Comparison of ENCODE assay signal across 11 cellular contexts in the genomic region with DNA sequence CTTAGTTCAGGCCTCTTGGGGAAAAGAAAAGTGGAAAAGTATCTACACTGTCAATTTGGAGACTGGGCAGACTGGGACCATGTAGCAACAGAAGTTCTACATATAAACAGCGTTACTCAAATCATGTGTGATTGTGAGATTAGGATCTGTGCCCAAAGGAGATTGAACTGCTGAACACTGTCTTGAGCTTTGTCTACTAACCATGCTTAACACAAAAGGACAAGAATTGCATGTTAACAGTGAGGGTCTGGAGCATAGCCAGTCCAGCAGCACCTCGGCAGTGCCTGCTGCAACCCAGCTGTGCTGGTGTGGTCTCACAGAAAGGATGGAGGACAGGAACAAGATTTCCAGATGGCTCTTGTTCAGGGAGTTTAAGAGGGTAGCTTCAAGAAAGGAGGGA. TPM values are rescaled to one million over a fixed set of nuclear protein-coding genes. Genes with fewer than 3 reads are reported as not detected.
DNase-seq lines count a peak whose midpoint lies in the region; ATAC-seq and TF ChIP-seq lines count a peak whose summit lies in the region.
"Had no signal": no experiment of that assay in that cellular context is flagged by ENCODE, and none has a peak within 500 bp of the region (broad histone marks: within the 10 kb centered on the region; RNA-seq: fewer than 3 reads in every experiment).

No MANE protein-coding gene starts in this region.

- H3K9ac ChIP-seq in PC-3 (ENCODE audit: low read length): no peak overlapping the region

- H3K9me3 Mint-ChIP-seq in activated naive CD4-positive, alpha-beta T cell treated with anti-CD3 and anti-CD28 coated beads, Interleukin-2, amount 50 U/mL, for 24 hours: peaks cover 7% of the 10 kb centered on the region
- no peaks in the 10 kb centered on the region for H3K9me3 Mint-ChIP-seq in activated B cell treated with CpG ODN at 0.5 μM for 24 hours

- TF ChIP-seq EP300 in upper lobe of left lung (IDR thresholded peaks at IDR 0.05): no peak

- BruUV-seq in PC-3 (replicated peaks; lab: Mats Ljungman, UMichigan): no TSS peak

- ATAC-seq in activated B cell treated with CpG ODN at 0.5 μM for 24 hours (ENCODE audit: low read depth) (no peak), upper lobe of left lung (ENCODE audit: low FRiP score in 2 of 2) (no peak), PC-3 (no peak), GM19395 (IDR thresholded peaks at IDR 0.05; ENCODE audit: unreplicated experiment) (no peak)
- ATAC-seq: gastroesophageal sphincter had no signal

- peaks cover 13% of the 10 kb centered on the region for H3K36me3 Mint-ChIP-seq in activated naive CD4-positive, alpha-beta T cell treated with anti-CD3 and anti-CD28 coated beads, Interleukin-2, amount 50 U/mL, for 24 hours
- H3K36me3 Mint-ChIP-seq in activated B cell treated with CpG ODN at 0.5 μM for 24 hours (ENCODE audit: low read depth): no peaks in the 10 kb centered on the region

- peaks cover 78% of the 10 kb centered on the region for H3K79me2 ChIP-seq in PC-3 (ENCODE audit: low read length)

- H2AFZ ChIP-seq in PC-3 (ENCODE audit: low read length): no peak overlapping the region

- WGBS in upper lobe of left lung, 2 donors: 16 to 18% methylated on average over 2 of the region's 2 CpGs

- H3K4me3 ChIP-seq in left ventricle myocardium inferior (no peak overlapping the region), upper lobe of left lung (no peak overlapping the region), PC-3 (ENCODE audit: low read length) (no peak overlapping the region)
- H3K4me3 ChIP-seq: gastroesophageal sphincter had no signal

- peaks cover 6% of the 10 kb centered on the region; the same call in 1 of the 2 replicates for H4K20me1 ChIP-seq in PC-3 (ENCODE audit: low read length)

- no peak for DNase-seq in activated naive CD4-positive, alpha-beta T cell treated with Interleukin-2 at 50 U/mL for 16 hours
- DNase-seq in activated B cell treated with CpG ODN at 0.5 μM for 24 hours: no peak
- no peak for DNase-seq in left ventricle myocardium inferior
- no peak for DNase-seq in upper lobe of left lung
- no peak for DNase-seq in NAMALWA (ENCODE audit: low spot score)
- DNase-seq in PC-3: no peak
- DNase-seq: activated CD8-positive, alpha-beta memory T cell treated with anti-CD3 and anti-CD28 coated beads, Interleukin-2, amount 50 U/mL, for 48 hours; Caco-2 had no signal

- no peaks in the 10 kb centered on the region for H3K36me3 ChIP-seq in left ventricle myocardium inferior
- no peaks in the 10 kb centered on the region for H3K36me3 ChIP-seq in upper lobe of left lung
- no peaks in the 10 kb centered on the region for H3K36me3 ChIP-seq in PC-3 (ENCODE audit: low read depth, low read length)
- H3K36me3 ChIP-seq: gastroesophageal sphincter had no signal

- no peaks in the 10 kb centered on the region for H3F3A ChIP-seq in PC-3 (ENCODE audit: low read length, unreplicated experiment)

- H3K9me3 ChIP-seq in left ventricle myocardium inferior (replicated peaks): no peaks in the 10 kb centered on the region
- no peaks in the 10 kb centered on the region for H3K9me3 ChIP-seq in upper lobe of left lung
- H3K9me3 ChIP-seq in PC-3 (ENCODE audit: low read length): no peaks in the 10 kb centered on the region
- H3K9me3 ChIP-seq: Caco-2, gastroesophageal sphincter had no signal

- H3K27me3 ChIP-seq in left ventricle myocardium inferior (ENCODE audit: low read depth) (no peaks in the 10 kb centered on the region), upper lobe of left lung (no peaks in the 10 kb centered on the region), PC-3 (ENCODE audit: low read length) (no peaks in the 10 kb centered on the region)
- H3K27me3 ChIP-seq: gastroesophageal sphincter had no signal

- H3K4me1 ChIP-seq in left ventricle myocardium inferior (peaks cover 95% of the 10 kb centered on the region), upper lobe of left lung (peaks cover 32 to 39% (median 37%) of the 10 kb centered on the region in 4 donors), PC-3 (ENCODE audit: insufficient read depth, low read length) (peaks cover 41% of the 10 kb centered on the region)

- H3K27me3 Mint-ChIP-seq in activated naive CD4-positive, alpha-beta T cell treated with anti-CD3 and anti-CD28 coated beads, Interleukin-2, amount 50 U/mL, for 24 hours: no peaks in the 10 kb centered on the region
- no peaks in the 10 kb centered on the region for H3K27me3 Mint-ChIP-seq in activated B cell treated with CpG ODN at 0.5 μM for 24 hours

- no peak overlapping the region for H3K4me2 ChIP-seq in PC-3 (ENCODE audit: low read length)

- POLR2A ChIA-PET in activated B cell treated with CpG ODN at 0.5 μM for 24 hours (lab: Charles Lee) (no interaction called here), PC-3 (lab: Charles Lee; ENCODE audit: unreplicated experiment) (interaction anchor here (0.6 kb wide), 1 partner anchor 360 kb away, joined by 3 read pairs; no protein-coding TSS in a partner anchor)

- H3K4me3 Mint-ChIP-seq in activated naive CD4-positive, alpha-beta T cell treated with anti-CD3 and anti-CD28 coated beads, Interleukin-2, amount 50 U/mL, for 24 hours: peak overlapping the region; percentile 62
- no peak overlapping the region for H3K4me3 Mint-ChIP-seq in activated B cell treated with CpG ODN at 0.5 μM for 24 hours

- H3K27ac ChIP-seq in left ventricle myocardium inferior (replicated peaks) (peak overlapping the region; percentile 53), upper lobe of left lung (peak overlapping the region in 3 of 4 donors; percentile 21 to 72 (median 45)), PC-3 (ENCODE audit: low read length) (no peak overlapping the region)

- no peak for TF ChIP-seq POLR2A in upper lobe of left lung (IDR thresholded peaks at IDR 0.05)

- H3K4me1 Mint-ChIP-seq in activated naive CD4-positive, alpha-beta T cell treated with anti-CD3 and anti-CD28 coated beads, Interleukin-2, amount 50 U/mL, for 24 hours: peaks cover 86% of the 10 kb centered on the region
- peaks cover 37% of the 10 kb centered on the region for H3K4me1 Mint-ChIP-seq in activated B cell treated with CpG ODN at 0.5 μM for 24 hours

- TF ChIP-seq CTCF in activated B cell treated with CpG ODN at 0.5 μM for 24 hours (IDR thresholded peaks at IDR 0.05) (no peak), left ventricle myocardium inferior (IDR thresholded peaks at IDR 0.05; ENCODE audit: borderline replicate concordance) (no peak), upper lobe of left lung (IDR thresholded peaks at IDR 0.05) (no peak), PC-3 (conservative IDR thresholded peaks at IDR 0.05; ENCODE audit: low read depth, low read length) (no peak)

- CTCF ChIA-PET in activated B cell treated with CpG ODN at 0.5 μM for 24 hours (lab: Charles Lee) (interaction anchor here (1.0 kb wide), 1 partner anchor 20 kb away, joined by 5 read pairs; no protein-coding TSS in a partner anchor), PC-3 (lab: Charles Lee) (no interaction called here)

- peak overlapping the region; percentile 89 for H3K27ac Mint-ChIP-seq in activated naive CD4-positive, alpha-beta T cell treated with anti-CD3 and anti-CD28 coated beads, Interleukin-2, amount 50 U/mL, for 24 hours
- H3K27ac Mint-ChIP-seq in activated B cell treated with CpG ODN at 0.5 μM for 24 hours: peak overlapping the region; percentile 51

- intact Hi-C loops in activated B cell treated with CpG ODN at 0.5 μM for 24 hours (cut with micrococcal nuclease): loop anchor here (2.0 kb wide), 1 partner anchor 20 kb away; no protein-coding TSS in a partner anchor
- intact Hi-C loops in left ventricle myocardium inferior (cut with micrococcal nuclease): no loop called here
- intact Hi-C loops in PC-3 (cut with micrococcal nuclease): no loop called here

- no peaks in the 10 kb centered on the region for H3K9me2 ChIP-seq in PC-3 (replicated peaks; ENCODE audit: low read length)

RNA-seq across cellular contexts. Expression of a gene that starts 5.7 kb away (rescaled TPM):
- total RNA-seq in activated B cell treated with CpG ODN at 0.5 μM for 24 hours: 14.8 and 19.0 TPM in 2 replicates
- 1,051 TPM for total RNA-seq in left ventricle myocardium inferior
- 100 to 1,000 TPM in 5 of 6 donors, 10 to 100 TPM in 1; 91.1 to 428 (median 212) TPM for total RNA-seq in upper lobe of left lung
- 90.0 and 153 TPM in 2 replicates for total RNA-seq in PC-3 (2014; rRNA removed)
